19 cellular contexts compared by ENCODE assay signal in the genomic region with DNA sequence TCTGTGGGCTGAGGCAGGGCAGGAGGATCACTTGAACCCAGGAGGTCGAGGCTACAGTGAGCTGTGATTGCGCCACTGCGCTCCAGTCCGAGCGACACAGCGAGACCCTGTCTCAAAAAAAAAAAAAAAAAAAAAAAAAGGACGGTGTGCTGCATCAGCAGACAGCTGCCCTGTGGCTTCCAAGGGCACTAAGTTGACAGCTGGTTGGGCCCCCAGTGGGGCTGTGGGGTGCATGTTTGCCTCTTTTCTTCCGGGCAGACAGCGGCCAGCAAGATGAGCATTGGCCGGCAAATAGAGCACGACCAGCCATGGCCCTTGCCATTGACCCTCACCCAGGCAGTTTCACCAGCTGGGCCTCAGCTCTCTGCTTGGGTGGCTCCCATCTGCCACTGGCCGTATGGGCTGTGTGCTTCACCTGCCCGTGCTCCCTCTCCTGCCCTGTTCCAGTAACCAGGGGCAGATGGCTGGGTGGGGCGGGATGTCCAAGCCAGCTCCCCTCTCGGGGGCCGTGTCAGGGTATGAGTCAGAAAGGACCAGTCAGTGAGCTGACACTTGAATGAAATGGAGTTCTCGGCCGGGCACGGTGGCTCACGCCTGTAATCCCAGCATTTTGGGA. TPM values are rescaled to one million over a fixed set of nuclear protein-coding genes. Genes with fewer than 3 reads are reported as not detected.
DNase-seq lines count a peak whose midpoint lies in the region; ATAC-seq, FAIRE-seq and TF ChIP-seq lines count a peak whose summit lies in the region.
"Had no signal": no experiment of that assay in that cellular context is flagged by ENCODE, and none has a peak within 500 bp of the region (broad histone marks: within the 10 kb centered on the region; RNA-seq: fewer than 3 reads in every experiment).

No MANE protein-coding gene starts in this region.

- intact Hi-C loops in body of pancreas (cut with DNase I), result no loop called here

- DNase-seq in DMS 273 treated with DMSO at 0.1 percent for 48 hours (lab: John Stamatoyannopoulos, UW), result peak; percentile 94
- peak; percentile 78 for DNase-seq in NCI-H524 treated with DMSO at 0.1 percent for 48 hours (lab: John Stamatoyannopoulos, UW)
- DNase-seq in body of pancreas, result peak in 2 of 4 donors; percentile 44 to 45
- DNase-seq in osteoblast (ENCODE audit: insufficient read length, low spot score, missing footprints), result peak; percentile 62
- DNase-seq in SKM-1 treated with dmso at 0.1 percent for 144 hours (lab: John Stamatoyannopoulos, UW; ENCODE audit: unreplicated experiment), result no peak
- no peak for DNase-seq in GM12892 (ENCODE audit: insufficient read length)
- DNase-seq in mucosa of gallbladder (ENCODE audit: low spot score), result no peak
- DNase-seq: Caco-2, DND-41, GF-D8, NCI-H1105 treated with DMSO at 0.1 percent for 48 hours, NCI-H1930, NCI-H510A treated with DMSO at 0.1 percent for 48 hours, PC-9, Right ventricle myocardium superior had no signal

- ATAC-seq in body of pancreas (peak; percentile 11), HG03469 (IDR thresholded peaks at IDR 0.05; ENCODE audit: unreplicated experiment) (no peak)
- ATAC-seq: A549 had no signal

- no peaks in the 10 kb centered on the region for H4K20me1 ChIP-seq in osteoblast (ENCODE audit: insufficient read depth, low read length)

- no peaks in the 10 kb centered on the region for H3K27me3 ChIP-seq in body of pancreas
- no peaks in the 10 kb centered on the region for H3K27me3 ChIP-seq in osteoblast (ENCODE audit: insufficient read depth, low read length)

- whole genome bisulfite sequencing in body of pancreas, 2 donors, result 88 to 93% methylated on average over 11 to 19 of the region's 20 CpGs

- no peaks in the 10 kb centered on the region for H3K79me2 ChIP-seq in osteoblast (ENCODE audit: insufficient read depth, low read length)

- no peak for FAIRE-seq in GM12892 (lab: Jason Lieb, UNC)
- FAIRE-seq: A549, H1 had no signal

- H3K36me3 ChIP-seq in body of pancreas (replicated peaks in 1 of 2; ENCODE audit: insufficient read depth in 1 of 2, low read depth in 2 of 2) (peaks cover 15 to 29% of the 10 kb centered on the region in 2 donors), osteoblast (ENCODE audit: insufficient read depth, low read length) (peaks cover 70% of the 10 kb centered on the region)

- no peak overlapping the region for H3K27ac ChIP-seq in body of pancreas
- H3K27ac ChIP-seq in osteoblast (ENCODE audit: low read depth, low read length), result no peak overlapping the region
- H3K27ac ChIP-seq: A549, C4-2B, PC-9 had no signal

- H3K4me3 ChIP-seq in body of pancreas (no peak overlapping the region), osteoblast (ENCODE audit: insufficient read depth, low read length) (no peak overlapping the region)
- H3K4me3 ChIP-seq: A549, PC-9 had no signal

- TF ChIP-seq CTCF in body of pancreas (IDR thresholded peaks at IDR 0.05), result no peak
- no peak for TF ChIP-seq CTCF in osteoblast (IDR thresholded peaks at IDR 0.05; ENCODE audit: extremely low read depth, low read depth, low read length)

- no peaks in the 10 kb centered on the region for H3K9me3 ChIP-seq in body of pancreas
- no peaks in the 10 kb centered on the region for H3K9me3 ChIP-seq in osteoblast (ENCODE audit: low read depth, low read length)
- H3K9me3 ChIP-seq: A549, Caco-2 had no signal

- TF ChIP-seq POLR2A in body of pancreas (IDR thresholded peaks at IDR 0.05), result no peak
- no peak for TF ChIP-seq POLR2A in GM12892 (IDR thresholded peaks at IDR 0.05; ENCODE audit: low read depth, low read length)

- no peak overlapping the region for H3K4me2 ChIP-seq in osteoblast (ENCODE audit: insufficient read depth, low read length)
- H3K4me2 ChIP-seq: A549, PC-9 had no signal

- no peaks in the 10 kb centered on the region for H3K4me1 ChIP-seq in body of pancreas
- no peaks in the 10 kb centered on the region for H3K4me1 ChIP-seq in osteoblast (ENCODE audit: insufficient read depth, low read length)
- H3K4me1 ChIP-seq: A549, Caco-2 had no signal

- H2AFZ ChIP-seq in osteoblast (ENCODE audit: low read length), result no peak overlapping the region
- H2AFZ ChIP-seq: PC-9 had no signal

RNA-seq across cellular contexts. Expression of gene SLC25A34, which starts 12.3 kb away (rescaled TPM):
- total RNA-seq in body of pancreas (1 to 10 TPM; 5.7 to 6.9 TPM), osteoblast (1.4 and 1.5 TPM in 2 replicates), mucosa of gallbladder (10.1 TPM)
- 0.17 TPM for polyA plus RNA-seq in GM12892 (2012; ENCODE audit: missing spikeins)

RNA-seq across cellular contexts. Expression of gene TMEM82, which starts 18.6 kb away (rescaled TPM):
- total RNA-seq in body of pancreas (not detected), osteoblast (not detected in 2 replicates), mucosa of gallbladder (4.9 TPM)
- not detected for polyA plus RNA-seq in GM12892 (2012; ENCODE audit: missing spikeins)
- total RNA-seq: PC-9, Right ventricle myocardium superior had no signal
- polyA plus RNA-seq: A549 had no signal

RNA-seq across cellular contexts. Expression of gene FBLIM1, which starts 34.9 kb away (rescaled TPM):
- total RNA-seq in body of pancreas (10 to 100 TPM; 42.5 to 46.2 TPM), osteoblast (108 and 121 TPM in 2 replicates), mucosa of gallbladder (534 TPM)
- not detected for polyA plus RNA-seq in GM12892 (2012; ENCODE audit: missing spikeins)

RNA-seq across cellular contexts. Expression of gene PLEKHM2, which starts 39.6 kb away (rescaled TPM):
- total RNA-seq in body of pancreas (10 to 100 TPM; 18.1 to 31.6 TPM), osteoblast (123 and 132 TPM in 2 replicates), mucosa of gallbladder (71.2 TPM)
- 14.7 TPM for polyA plus RNA-seq in GM12892 (2012; ENCODE audit: missing spikeins)

Comparison
In these comparisons a context has a peak if more than half of its experiments do, and no peak if none do; other contexts are left out.
1. DNase-seq: peak in DMS 273 treated with DMSO at 0.1 percent for 48 hours (single experiment), NCI-H524 treated with DMSO at 0.1 percent for 48 hours (single experiment) and osteoblast (single experiment); none in SKM-1 treated with dmso at 0.1 percent for 144 hours (single experiment), GM12892 (single experiment) and mucosa of gallbladder (single experiment).